8 cellular contexts compared by ENCODE assay signal in genomic region chr17:4941027-4941610, GRCh38. TPM values are rescaled to one million over a fixed set of nuclear protein-coding genes. Genes with fewer than 3 reads are reported as not detected.
DNase-seq lines count a peak whose midpoint lies in the region; ATAC-seq and TF ChIP-seq lines count a peak whose summit lies in the region.

No MANE protein-coding gene starts in this region.

- CTCF ChIA-PET in CD8-positive, alpha-beta memory T cell (lab: Charles Lee): interaction anchor here (2.1 to 4.0 kb wide), 3 partner anchors 27 to 41 kb away, joined by 11 to 34 read pairs (median 25); partner anchors contain the start of genes C17orf107 and SPAG7
- CTCF ChIA-PET in PC-9 (lab: Charles Lee): interaction anchor here (1.4 kb wide), 1 partner anchor 32 kb away, joined by 16 read pairs; no protein-coding TSS in a partner anchor

- POLR2A ChIA-PET in CD8-positive, alpha-beta memory T cell (lab: Charles Lee): interaction anchor here (1.4 to 4.1 kb wide), 7 partner anchors 8 to 798 kb away, joined by 3 to 67 read pairs (median 12); partner anchors contain the start of genes C17orf107, CYB5D2, MINK1 and PFN1
- POLR2A ChIA-PET in PC-9 (lab: Charles Lee; ENCODE audit: unreplicated experiment): interaction anchor here (0.6 to 2.3 kb wide), 6 partner anchors 7 to 420 kb away, joined by 3 to 20 read pairs (median 14); partner anchors contain the start of genes PFN1 and SPAG7

- no peaks in the 10 kb centered on the region for H3K9me2 ChIP-seq in PC-9 (ENCODE audit: insufficient read depth)

- ATAC-seq in GM18520 (IDR thresholded peaks at IDR 0.05; ENCODE audit: unreplicated experiment): no peak

- H4K20me1 ChIP-seq in PC-9 (ENCODE audit: insufficient read depth) (peaks cover 24% of the 10 kb centered on the region), osteoblast (ENCODE audit: insufficient read depth, low read length) (peaks cover 50% of the 10 kb centered on the region)

- H3K4me3 Mint-ChIP-seq in CD8-positive, alpha-beta memory T cell: peak overlapping the region; percentile 86 to 97 (median 96)

- H3K27me3 Mint-ChIP-seq in CD8-positive, alpha-beta memory T cell: peaks cover 0 to 5% of the 10 kb centered on the region in 2 donors

- peak overlapping the region; percentile 97 for H3K4me3 ChIP-seq in CD8-positive, alpha-beta memory T cell (ENCODE audit: low read length)
- H3K4me3 ChIP-seq in PC-9: peak overlapping the region; percentile 93
- peak overlapping the region; percentile 95 for H3K4me3 ChIP-seq in osteoblast (ENCODE audit: insufficient read depth, low read length)

- DNase-seq in CD8-positive, alpha-beta memory T cell: no peak
- DNase-seq in PC-9 (no peak), epithelial cell of prostate (ENCODE audit: low read depth, low spot score) (no peak), osteoblast (ENCODE audit: insufficient read length, low spot score, missing footprints) (peak; percentile 55), DMS153 (lab: John Stamatoyannopoulos, UW) (no peak), NCI-H1092 treated with DMSO at 0.1 percent for 48 hours (lab: John Stamatoyannopoulos, UW) (no peak)
- DNase-seq in activated effector memory CD4-positive, alpha-beta T cell treated with anti-CD3 and anti-CD28 coated beads, Interleukin-2, amount 50 U/mL, for 16 hours: no peak

- H3K4me2 ChIP-seq in PC-9 (peak overlapping the region; percentile 100), osteoblast (ENCODE audit: insufficient read depth, low read length) (peak overlapping the region; percentile 98)

- peaks cover 64 to 84% (median 67%) of the 10 kb centered on the region in 3 donors for H3K4me1 Mint-ChIP-seq in CD8-positive, alpha-beta memory T cell

- BruUV-seq in PC-9 (replicated peaks; lab: Mats Ljungman, UMichigan): TSS peak; percentile 82

- no peaks in the 10 kb centered on the region for H3K27me3 ChIP-seq in CD8-positive, alpha-beta memory T cell (ENCODE audit: insufficient read depth, low read length, poor library complexity, severe bottlenecking)
- H3K27me3 ChIP-seq in PC-9 (ENCODE audit: insufficient read depth, low read depth) (no peaks in the 10 kb centered on the region), osteoblast (ENCODE audit: insufficient read depth, low read length) (no peaks in the 10 kb centered on the region)

- H2AFZ ChIP-seq in PC-9: peak overlapping the region; percentile 79
- H2AFZ ChIP-seq in osteoblast (ENCODE audit: low read length): no peak overlapping the region

- peak overlapping the region; percentile 88 to 98 (median 95) for H3K27ac Mint-ChIP-seq in CD8-positive, alpha-beta memory T cell

- H3K79me2 ChIP-seq in PC-9 (ENCODE audit: low read depth) (peaks cover 73% of the 10 kb centered on the region), osteoblast (ENCODE audit: insufficient read depth, low read length) (peaks cover 77% of the 10 kb centered on the region)

- intact Hi-C loops in PC-9 (cut with micrococcal nuclease; ENCODE audit: unreplicated experiment): loop anchor here (10.0 kb wide), 1 partner anchor 106 kb away; the partner anchor contains the start of gene MINK1

- H3K36me3 Mint-ChIP-seq in CD8-positive, alpha-beta memory T cell: peaks cover 13 to 89% (median 28%) of the 10 kb centered on the region in 3 donors

- peaks cover 32% of the 10 kb centered on the region for H3K36me3 ChIP-seq in CD8-positive, alpha-beta memory T cell (ENCODE audit: insufficient read depth, low read length)
- H3K36me3 ChIP-seq in PC-9 (ENCODE audit: low read depth) (peaks cover 28% of the 10 kb centered on the region), osteoblast (ENCODE audit: insufficient read depth, low read length) (peaks cover 64% of the 10 kb centered on the region)

- TF ChIP-seq CTCF in PC-9 (conservative IDR thresholded peaks at IDR 0.05) (no peak), osteoblast (IDR thresholded peaks at IDR 0.05; ENCODE audit: extremely low read depth, low read depth, low read length) (no peak)

- H3K4me1 ChIP-seq in CD8-positive, alpha-beta memory T cell (ENCODE audit: insufficient read depth, low read length): peaks cover 68% of the 10 kb centered on the region
- peaks cover 36% of the 10 kb centered on the region for H3K4me1 ChIP-seq in PC-9 (replicated peaks; ENCODE audit: insufficient read depth)
- peaks cover 47% of the 10 kb centered on the region for H3K4me1 ChIP-seq in osteoblast (ENCODE audit: insufficient read depth, low read length)

- peaks cover 71% of the 10 kb centered on the region for H3F3A ChIP-seq in PC-9 (ENCODE audit: insufficient read depth, low read depth)

- no peaks in the 10 kb centered on the region for H3K9me3 Mint-ChIP-seq in CD8-positive, alpha-beta memory T cell

- H3K27ac ChIP-seq in CD8-positive, alpha-beta memory T cell (ENCODE audit: low read depth, low read length): peak overlapping the region; percentile 85
- H3K27ac ChIP-seq in PC-9 (peak overlapping the region; percentile 87), epithelial cell of prostate (peak overlapping the region; percentile 96), osteoblast (ENCODE audit: low read depth, low read length) (peak overlapping the region; percentile 91)

- no peaks in the 10 kb centered on the region for H3K9me3 ChIP-seq in CD8-positive, alpha-beta memory T cell (ENCODE audit: low read length)
- H3K9me3 ChIP-seq in PC-9 (ENCODE audit: insufficient read depth, low read depth): no peaks in the 10 kb centered on the region
- H3K9me3 ChIP-seq in osteoblast (ENCODE audit: low read depth, low read length): no peaks in the 10 kb centered on the region

RNA-seq across cellular contexts. Expression of gene RNF167, which starts 1.1 kb away (rescaled TPM):
- total RNA-seq in CD8-positive, alpha-beta memory T cell: 100 to 1,000 TPM; 187 to 192 TPM
- 69.0 TPM for polyA plus RNA-seq in CD8-positive, alpha-beta memory T cell
- total RNA-seq in PC-9 (2021) (122 and 135 TPM in 2 replicates), osteoblast (25.3 and 26.5 TPM in 2 replicates)

RNA-seq across cellular contexts. Expression of gene SLC25A11, which starts 1.3 kb away (rescaled TPM):
- 100 to 1,000 TPM in 1 of 2 experiments, 10 to 100 TPM in 1; 90.0 to 101 TPM for total RNA-seq in CD8-positive, alpha-beta memory T cell
- polyA plus RNA-seq in CD8-positive, alpha-beta memory T cell: 85.1 TPM
- 50.7 and 56.2 TPM in 2 replicates for total RNA-seq in PC-9 (2021)
- 43.6 and 47.4 TPM in 2 replicates for total RNA-seq in osteoblast

RNA-seq across cellular contexts. Expression of gene PFN1, which starts 7.2 kb away (rescaled TPM):
- total RNA-seq in CD8-positive, alpha-beta memory T cell: 1,000 to 10,000 TPM; 1,826 to 1,841 TPM
- 2,601 TPM for polyA plus RNA-seq in CD8-positive, alpha-beta memory T cell
- 1,101 and 1,459 TPM in 2 replicates for total RNA-seq in PC-9 (2021)
- total RNA-seq in osteoblast: 347 and 425 TPM in 2 replicates

RNA-seq across cellular contexts. Expression of gene GP1BA, which starts 9.0 kb away (rescaled TPM):
- not detected for total RNA-seq in CD8-positive, alpha-beta memory T cell
- not detected for polyA plus RNA-seq in CD8-positive, alpha-beta memory T cell
- total RNA-seq in PC-9 (2021) (not detected in 2 replicates), osteoblast (not detected in 2 replicates)

RNA-seq across cellular contexts. Expression of gene ENO3, which starts 9.8 kb away (rescaled TPM):
- 10 to 100 TPM; 27.1 to 29.4 TPM for total RNA-seq in CD8-positive, alpha-beta memory T cell
- polyA plus RNA-seq in CD8-positive, alpha-beta memory T cell: 1.3 TPM
- total RNA-seq in PC-9 (2021): 29.0 and 37.2 TPM in 2 replicates
- total RNA-seq in osteoblast: 2.9 TPM in 2 replicates
